Comparison of ENCODE assay signal across 1 cellular context in the genomic region with DNA sequence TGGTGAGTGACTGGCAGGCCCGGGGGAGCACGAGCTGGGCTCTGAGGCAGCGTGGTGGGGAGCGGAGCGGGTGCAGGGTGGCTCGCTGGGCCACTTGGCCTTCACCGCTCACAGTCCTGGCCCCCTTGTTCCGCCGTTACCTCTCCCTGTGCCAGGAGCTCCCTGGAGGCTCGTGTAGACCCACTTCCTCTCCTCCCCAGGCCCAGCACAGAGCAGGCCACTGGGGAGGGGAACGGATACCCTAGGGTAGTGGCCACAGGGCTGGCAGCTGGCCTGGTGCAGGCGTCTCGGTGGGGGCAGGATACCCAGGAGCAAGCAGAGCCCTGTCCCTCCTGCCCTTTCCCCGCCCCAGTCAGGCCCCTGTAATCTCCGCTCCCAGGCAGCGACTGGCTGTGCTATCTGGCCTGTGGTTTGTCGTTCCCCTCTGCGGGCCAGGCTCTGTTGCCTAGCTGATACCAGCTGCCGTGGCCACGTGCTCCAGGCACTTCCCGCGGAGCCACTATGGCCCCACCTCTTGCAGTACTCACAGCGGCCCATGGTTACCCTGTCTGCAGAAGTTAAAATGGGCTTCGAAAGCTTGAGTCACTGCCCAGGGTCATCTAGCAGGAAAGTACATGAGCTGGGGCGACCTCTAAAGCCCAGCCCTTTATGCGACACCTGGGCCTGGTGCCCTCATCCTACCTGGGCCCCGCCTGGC.
TF ChIP-seq lines count a peak whose summit lies in the region.

No MANE protein-coding gene starts in this region.

TF ChIP-seq in H1, 55 proteins besides CTCF, POLR2A, EP300 and RAD21:
- TF ChIP-seq, protein P1, sequence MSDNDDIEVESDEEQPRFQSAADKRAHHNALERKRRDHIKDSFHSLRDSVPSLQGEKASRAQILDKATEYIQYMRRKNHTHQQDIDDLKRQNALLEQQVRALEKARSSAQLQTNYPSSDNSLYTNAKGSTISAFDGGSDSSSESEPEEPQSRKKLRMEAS (IDR thresholded peaks at IDR 0.05), result no peak
- TF ChIP-seq SAP30 (IDR thresholded peaks at IDR 0.05; ENCODE audit: insufficient read depth, insufficient replicate concordance, low read length), result no peak
- no peak for TF ChIP-seq SIX5 (IDR thresholded peaks at IDR 0.05; ENCODE audit: low read depth, low read length)
- TF ChIP-seq, protein P2, sequence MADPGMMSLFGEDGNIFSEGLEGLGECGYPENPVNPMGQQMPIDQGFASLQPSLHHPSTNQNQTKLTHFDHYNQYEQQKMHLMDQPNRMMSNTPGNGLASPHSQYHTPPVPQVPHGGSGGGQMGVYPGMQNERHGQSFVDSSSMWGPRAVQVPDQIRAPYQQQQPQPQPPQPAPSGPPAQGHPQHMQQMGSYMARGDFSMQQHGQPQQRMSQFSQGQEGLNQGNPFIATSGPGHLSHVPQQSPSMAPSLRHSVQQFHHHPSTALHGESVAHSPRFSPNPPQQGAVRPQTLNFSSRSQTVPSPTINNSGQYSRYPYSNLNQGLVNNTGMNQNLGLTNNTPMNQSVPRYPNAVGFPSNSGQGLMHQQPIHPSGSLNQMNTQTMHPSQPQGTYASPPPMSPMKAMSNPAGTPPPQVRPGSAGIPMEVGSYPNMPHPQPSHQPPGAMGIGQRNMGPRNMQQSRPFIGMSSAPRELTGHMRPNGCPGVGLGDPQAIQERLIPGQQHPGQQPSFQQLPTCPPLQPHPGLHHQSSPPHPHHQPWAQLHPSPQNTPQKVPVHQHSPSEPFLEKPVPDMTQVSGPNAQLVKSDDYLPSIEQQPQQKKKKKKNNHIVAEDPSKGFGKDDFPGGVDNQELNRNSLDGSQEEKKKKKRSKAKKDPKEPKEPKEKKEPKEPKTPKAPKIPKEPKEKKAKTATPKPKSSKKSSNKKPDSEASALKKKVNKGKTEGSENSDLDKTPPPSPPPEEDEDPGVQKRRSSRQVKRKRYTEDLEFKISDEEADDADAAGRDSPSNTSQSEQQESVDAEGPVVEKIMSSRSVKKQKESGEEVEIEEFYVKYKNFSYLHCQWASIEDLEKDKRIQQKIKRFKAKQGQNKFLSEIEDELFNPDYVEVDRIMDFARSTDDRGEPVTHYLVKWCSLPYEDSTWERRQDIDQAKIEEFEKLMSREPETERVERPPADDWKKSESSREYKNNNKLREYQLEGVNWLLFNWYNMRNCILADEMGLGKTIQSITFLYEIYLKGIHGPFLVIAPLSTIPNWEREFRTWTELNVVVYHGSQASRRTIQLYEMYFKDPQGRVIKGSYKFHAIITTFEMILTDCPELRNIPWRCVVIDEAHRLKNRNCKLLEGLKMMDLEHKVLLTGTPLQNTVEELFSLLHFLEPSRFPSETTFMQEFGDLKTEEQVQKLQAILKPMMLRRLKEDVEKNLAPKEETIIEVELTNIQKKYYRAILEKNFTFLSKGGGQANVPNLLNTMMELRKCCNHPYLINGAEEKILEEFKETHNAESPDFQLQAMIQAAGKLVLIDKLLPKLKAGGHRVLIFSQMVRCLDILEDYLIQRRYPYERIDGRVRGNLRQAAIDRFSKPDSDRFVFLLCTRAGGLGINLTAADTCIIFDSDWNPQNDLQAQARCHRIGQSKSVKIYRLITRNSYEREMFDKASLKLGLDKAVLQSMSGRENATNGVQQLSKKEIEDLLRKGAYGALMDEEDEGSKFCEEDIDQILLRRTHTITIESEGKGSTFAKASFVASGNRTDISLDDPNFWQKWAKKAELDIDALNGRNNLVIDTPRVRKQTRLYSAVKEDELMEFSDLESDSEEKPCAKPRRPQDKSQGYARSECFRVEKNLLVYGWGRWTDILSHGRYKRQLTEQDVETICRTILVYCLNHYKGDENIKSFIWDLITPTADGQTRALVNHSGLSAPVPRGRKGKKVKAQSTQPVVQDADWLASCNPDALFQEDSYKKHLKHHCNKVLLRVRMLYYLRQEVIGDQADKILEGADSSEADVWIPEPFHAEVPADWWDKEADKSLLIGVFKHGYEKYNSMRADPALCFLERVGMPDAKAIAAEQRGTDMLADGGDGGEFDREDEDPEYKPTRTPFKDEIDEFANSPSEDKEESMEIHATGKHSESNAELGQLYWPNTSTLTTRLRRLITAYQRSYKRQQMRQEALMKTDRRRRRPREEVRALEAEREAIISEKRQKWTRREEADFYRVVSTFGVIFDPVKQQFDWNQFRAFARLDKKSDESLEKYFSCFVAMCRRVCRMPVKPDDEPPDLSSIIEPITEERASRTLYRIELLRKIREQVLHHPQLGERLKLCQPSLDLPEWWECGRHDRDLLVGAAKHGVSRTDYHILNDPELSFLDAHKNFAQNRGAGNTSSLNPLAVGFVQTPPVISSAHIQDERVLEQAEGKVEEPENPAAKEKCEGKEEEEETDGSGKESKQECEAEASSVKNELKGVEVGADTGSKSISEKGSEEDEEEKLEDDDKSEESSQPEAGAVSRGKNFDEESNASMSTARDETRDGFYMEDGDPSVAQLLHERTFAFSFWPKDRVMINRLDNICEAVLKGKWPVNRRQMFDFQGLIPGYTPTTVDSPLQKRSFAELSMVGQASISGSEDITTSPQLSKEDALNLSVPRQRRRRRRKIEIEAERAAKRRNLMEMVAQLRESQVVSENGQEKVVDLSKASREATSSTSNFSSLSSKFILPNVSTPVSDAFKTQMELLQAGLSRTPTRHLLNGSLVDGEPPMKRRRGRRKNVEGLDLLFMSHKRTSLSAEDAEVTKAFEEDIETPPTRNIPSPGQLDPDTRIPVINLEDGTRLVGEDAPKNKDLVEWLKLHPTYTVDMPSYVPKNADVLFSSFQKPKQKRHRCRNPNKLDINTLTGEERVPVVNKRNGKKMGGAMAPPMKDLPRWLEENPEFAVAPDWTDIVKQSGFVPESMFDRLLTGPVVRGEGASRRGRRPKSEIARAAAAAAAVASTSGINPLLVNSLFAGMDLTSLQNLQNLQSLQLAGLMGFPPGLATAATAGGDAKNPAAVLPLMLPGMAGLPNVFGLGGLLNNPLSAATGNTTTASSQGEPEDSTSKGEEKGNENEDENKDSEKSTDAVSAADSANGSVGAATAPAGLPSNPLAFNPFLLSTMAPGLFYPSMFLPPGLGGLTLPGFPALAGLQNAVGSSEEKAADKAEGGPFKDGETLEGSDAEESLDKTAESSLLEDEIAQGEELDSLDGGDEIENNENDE (IDR thresholded peaks at IDR 0.05; ENCODE audit: insufficient replicate concordance, low read length), result no peak
- TF ChIP-seq ASH2L (IDR thresholded peaks at IDR 0.05; ENCODE audit: low read length), result no peak
- TF ChIP-seq SIRT6 (IDR thresholded peaks at IDR 0.05; ENCODE audit: low read length), result no peak
- no peak for TF ChIP-seq CBX8 (IDR thresholded peaks at IDR 0.05; ENCODE audit: borderline replicate concordance, low read depth, low read length)
- TF ChIP-seq FOSL1 (IDR thresholded peaks at IDR 0.05; ENCODE audit: insufficient read depth, low read depth, low read length), result no peak
- no peak for TF ChIP-seq GABPA (IDR thresholded peaks at IDR 0.05; ENCODE audit: borderline replicate concordance, insufficient read depth, low read length)
